Comparison of ENCODE assay signal across 22 cellular contexts in genomic region chr20:58753929-58754551, GRCh38.
A peak's percentile ranks its signal among the peaks of the same experiment; 100 is the strongest.
DNase-seq lines count a peak whose midpoint lies in the region; ATAC-seq and TF ChIP-seq lines count a peak whose summit lies in the region.
"Had no signal": no experiment of that assay in that cellular context is flagged by ENCODE, and none has a peak within 500 bp of the region (broad histone marks: within the 10 kb centered on the region; RNA-seq: fewer than 3 reads in every experiment).

No MANE protein-coding gene starts in this region.

- no peak overlapping the region for H3K4me3 ChIP-seq in right atrium auricular region
- H3K4me3 ChIP-seq in heart left ventricle: no peak overlapping the region
- no peak overlapping the region for H3K4me3 ChIP-seq in colonic mucosa
- no peak overlapping the region for H3K4me3 ChIP-seq in lung
- no peak overlapping the region for H3K4me3 ChIP-seq in sigmoid colon
- H3K4me3 ChIP-seq: GM12878 had no signal

- H3K36me3 ChIP-seq in right atrium auricular region (no peaks in the 10 kb centered on the region), heart left ventricle (no peaks in the 10 kb centered on the region), colonic mucosa (no peaks in the 10 kb centered on the region), lung (ENCODE audit: control insufficient read depth in 2 of 2, insufficient read depth in 2 of 2, low read length in 2 of 2) (no peaks in the 10 kb centered on the region), sigmoid colon (no peaks in the 10 kb centered on the region)

- H3K9me3 Mint-ChIP-seq in endothelial cell (ENCODE audit: unreplicated experiment): no peaks in the 10 kb centered on the region
- H3K9me3 Mint-ChIP-seq: CD4-positive, alpha-beta T cell had no signal

- H3K36me3 Mint-ChIP-seq in endothelial cell (ENCODE audit: low read depth, unreplicated experiment): no peaks in the 10 kb centered on the region

- H3K27me3 ChIP-seq in right atrium auricular region: no peaks in the 10 kb centered on the region
- peaks cover 0 to 37% (median 0%) of the 10 kb centered on the region in 9 donors for H3K27me3 ChIP-seq in heart left ventricle
- no peaks in the 10 kb centered on the region for H3K27me3 ChIP-seq in colonic mucosa
- H3K27me3 ChIP-seq in lung (ENCODE audit: control insufficient read depth, insufficient read depth): no peaks in the 10 kb centered on the region
- no peaks in the 10 kb centered on the region for H3K27me3 ChIP-seq in sigmoid colon

- no peak for TF ChIP-seq EP300 in sigmoid colon (IDR thresholded peaks at IDR 0.05)

- H3K4me1 ChIP-seq in right atrium auricular region: no peaks in the 10 kb centered on the region
- H3K4me1 ChIP-seq in heart left ventricle: no peaks in the 10 kb centered on the region
- H3K4me1 ChIP-seq in colonic mucosa: no peaks in the 10 kb centered on the region
- H3K4me1 ChIP-seq in lung (ENCODE audit: control insufficient read depth in 2 of 2, insufficient read depth in 2 of 2, low read length in 2 of 2): no peaks in the 10 kb centered on the region
- no peaks in the 10 kb centered on the region for H3K4me1 ChIP-seq in sigmoid colon

- no peaks in the 10 kb centered on the region for H3K4me1 Mint-ChIP-seq in endothelial cell (ENCODE audit: unreplicated experiment)

- H3K9me3 ChIP-seq in right atrium auricular region: no peaks in the 10 kb centered on the region
- no peaks in the 10 kb centered on the region for H3K9me3 ChIP-seq in heart left ventricle
- H3K9me3 ChIP-seq in colonic mucosa: no peaks in the 10 kb centered on the region
- peaks cover 0 to 5% of the 10 kb centered on the region in 2 donors for H3K9me3 ChIP-seq in lung (ENCODE audit: control insufficient read depth in 2 of 2, insufficient read depth in 1 of 2, low read length in 1 of 2)
- no peaks in the 10 kb centered on the region for H3K9me3 ChIP-seq in sigmoid colon

- 67 to 81% (median 75%) methylated on average over 17 of the region's 17 CpGs for WGBS in heart left ventricle, 4 donors
- 84 to 86% methylated on average over 17 of the region's 17 CpGs for WGBS in lung, 2 donors
- WGBS in sigmoid colon, 2 donors: 82 to 87% methylated on average over 17 of the region's 17 CpGs

- no peak overlapping the region for H3K4me3 Mint-ChIP-seq in endothelial cell (ENCODE audit: unreplicated experiment)
- H3K4me3 Mint-ChIP-seq: CD4-positive, alpha-beta T cell had no signal

- H3K27ac Mint-ChIP-seq in endothelial cell (ENCODE audit: unreplicated experiment): no peak overlapping the region
- H3K27ac Mint-ChIP-seq: CD4-positive, alpha-beta T cell had no signal

- peaks cover 4% of the 10 kb centered on the region for H3K27me3 Mint-ChIP-seq in endothelial cell (ENCODE audit: unreplicated experiment)

- DNase-seq in right atrium auricular region (ENCODE audit: low spot score) (peak; percentile 57), heart left ventricle (no peak), colonic mucosa (peak; percentile 6), lung (ENCODE audit: low spot score) (peak; percentile 26), endothelial cell (ENCODE audit: low spot score) (no peak), sigmoid colon (no peak), superior temporal gyrus (ENCODE audit: extremely low spot score) (no peak)
- DNase-seq: DMS53, EL, GOT3, KBM-7, NCI-H1417 treated with DMSO at 0.1 percent for 48 hours, NCI-H1930, NCI-H226, NCI-H524, NCI-H82, PC-3, RPMI8226, SIG-M5 had no signal

- TF ChIP-seq CTCF in right atrium auricular region (IDR thresholded peaks at IDR 0.05): no peak
- TF ChIP-seq CTCF in heart left ventricle (IDR thresholded peaks at IDR 0.05): no peak
- TF ChIP-seq CTCF in colonic mucosa (IDR thresholded peaks at IDR 0.05): no peak
- no peak for TF ChIP-seq CTCF in lung (IDR thresholded peaks at IDR 0.05; ENCODE audit: control extremely low read depth, extremely low read depth)
- no peak for TF ChIP-seq CTCF in endothelial cell (IDR thresholded peaks at IDR 0.05; ENCODE audit: unreplicated experiment)
- TF ChIP-seq CTCF in sigmoid colon (IDR thresholded peaks at IDR 0.05): no peak

- H3K27ac ChIP-seq in right atrium auricular region (no peak overlapping the region), heart left ventricle (no peak overlapping the region), colonic mucosa (no peak overlapping the region), lung (ENCODE audit: low read depth in 1 of 2, low read length in 1 of 2) (no peak overlapping the region), sigmoid colon (no peak overlapping the region)

- ATAC-seq in heart left ventricle (no peak), lung (ENCODE audit: insufficient read depth, low FRiP score) (no peak), SK-N-SH treated with all-trans-retinoic acid at 6 μM for 48 hours (no peak)
- ATAC-seq: GM12878, PC-3 had no signal

- TF ChIP-seq POLR2A in heart left ventricle (IDR thresholded peaks at IDR 0.05): no peak
- TF ChIP-seq POLR2A in sigmoid colon (IDR thresholded peaks at IDR 0.05): no peak

- intact Hi-C loops in heart left ventricle (cut with DNase I): no loop called here
- intact Hi-C loops in colonic mucosa (cut with DNase I): no loop called here
- intact Hi-C loops in sigmoid colon (cut with DNase I): no loop called here

- H3K9ac ChIP-seq in colonic mucosa (ENCODE audit: low read depth in 2 of 2, low read length in 2 of 2): no peak overlapping the region

TF ChIP-seq in SK-N-SH treated with all-trans-retinoic acid at 6 μM for 48 hours, 23 proteins besides CTCF, POLR2A, EP300 and RAD21:
- TF ChIP-seq SNAI2 (CRISPR knock-in tag; IDR thresholded peaks at IDR 0.05) (no peak), OSR1 (CRISPR knock-in tag; IDR thresholded peaks at IDR 0.05) (no peak)

Comparison
In these comparisons a context has a peak if more than half of its experiments do, and no peak if none do; other contexts are left out.
1. DNase-seq: peak in right atrium auricular region (single experiment), colonic mucosa (single experiment) and lung (single experiment); none in heart left ventricle (0 of 5), endothelial cell (single experiment), sigmoid colon (single experiment) and superior temporal gyrus (single experiment).